Comparison of ENCODE assay signal across 12 cellular contexts in the genomic region with DNA sequence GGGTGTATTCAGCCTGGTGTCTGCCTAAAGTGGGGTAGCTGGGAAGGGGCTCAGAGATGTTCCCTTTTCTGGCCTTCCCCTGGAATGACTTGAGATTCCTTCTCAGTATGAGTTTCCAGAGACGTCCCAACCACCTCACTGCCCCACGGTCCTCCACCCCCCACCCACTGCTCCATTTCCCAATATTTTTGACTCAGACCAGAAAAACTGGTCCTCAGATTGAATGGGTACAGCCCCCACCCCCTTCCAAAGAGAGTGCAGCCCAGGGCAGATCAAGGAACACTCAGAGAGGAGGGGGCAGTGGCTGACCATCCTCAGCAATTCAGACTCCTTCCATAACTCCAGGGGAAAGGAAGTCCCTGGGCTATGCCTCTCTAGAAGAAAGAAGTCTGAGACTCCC. TPM values are rescaled to one million over a fixed set of nuclear protein-coding genes. Genes with fewer than 3 reads are reported as not detected.
DNase-seq lines count a peak whose midpoint lies in the region; ATAC-seq and TF ChIP-seq lines count a peak whose summit lies in the region.
"Had no signal": no experiment of that assay in that cellular context is flagged by ENCODE, and none has a peak within 500 bp of the region (broad histone marks: within the 10 kb centered on the region; RNA-seq: fewer than 3 reads in every experiment).

No MANE protein-coding gene starts in this region.

- H3K36me3 ChIP-seq in OCI-LY1 (ENCODE audit: insufficient read depth, low read length) (peaks cover 47% of the 10 kb centered on the region), ectodermal cell (ENCODE audit: control insufficient read depth, insufficient read depth, low read length) (peaks cover 25% of the 10 kb centered on the region), neuronal stem cell (replicated peaks in 1 of 2; ENCODE audit: control insufficient read depth in 2 of 2, insufficient read depth in 2 of 2, low read length in 2 of 2) (peaks cover 32 to 71% of the 10 kb centered on the region in 2 donors), A673 (ENCODE audit: insufficient read depth, low read length, poor library complexity, severe bottlenecking) (peaks cover 28% of the 10 kb centered on the region)

- no peak overlapping the region for H2BK12ac ChIP-seq in neuronal stem cell (ENCODE audit: low read length)

- peak overlapping the region; percentile 2 for H2BK120ac ChIP-seq in neuronal stem cell (ENCODE audit: low read depth, low read length)

- 66 to 74% methylated on average over 2 of the region's 2 CpGs for WGBS in ectodermal cell, 2 experiments
- no CpG with 5 or more reads among the region's 2 CpGs for WGBS in neuronal stem cell (ENCODE audit: extremely low coverage in 2 of 2, insufficient read length in 2 of 2, insufficient replicate concordance in 1 of 2), 2 donors

- H2BK5ac ChIP-seq in neuronal stem cell (ENCODE audit: low read length), result no peak overlapping the region

- peaks cover 45% of the 10 kb centered on the region for H3K79me2 ChIP-seq in OCI-LY1 (ENCODE audit: insufficient read depth, low read length)

- no peak overlapping the region for H4K8ac ChIP-seq in neuronal stem cell (ENCODE audit: low read depth, low read length)

- H2AK5ac ChIP-seq in neuronal stem cell (ENCODE audit: low read depth, low read length), result no peak overlapping the region

- H3K4me2 ChIP-seq in OCI-LY1 (ENCODE audit: low read length) (peak overlapping the region; percentile 12; the same call in 1 of the 2 replicates), neuronal stem cell (ENCODE audit: insufficient read depth, low read length, poor library complexity, severe bottlenecking) (peak overlapping the region; percentile 44)

- H3K18ac ChIP-seq in neuronal stem cell (ENCODE audit: low read length), result no peak overlapping the region

- H3K27ac Mint-ChIP-seq in activated CD4-positive, alpha-beta T cell treated with anti-CD3 and anti-CD28 coated beads for 36 hours, result no peak overlapping the region

- no peak overlapping the region for H3K9ac ChIP-seq in OCI-LY1 (ENCODE audit: low read length)
- no peak overlapping the region for H3K9ac ChIP-seq in neuronal stem cell (ENCODE audit: low read depth, low read length, poor library complexity)

- no peak overlapping the region for H2AFZ ChIP-seq in OCI-LY1 (ENCODE audit: low read length)
- no peak overlapping the region for H2AFZ ChIP-seq in neuronal stem cell (ENCODE audit: low read length)

- H3K79me1 ChIP-seq in neuronal stem cell (ENCODE audit: low read depth, low read length), result peaks cover 19% of the 10 kb centered on the region

- no peak overlapping the region for H3K4ac ChIP-seq in neuronal stem cell (ENCODE audit: low read length)

- POLR2A ChIA-PET in activated CD4-positive, alpha-beta T cell treated with anti-CD3 and anti-CD28 coated beads for 36 hours (lab: Charles Lee), result no interaction called here
- POLR2A ChIA-PET in A673 (lab: Charles Lee; ENCODE audit: low non-redundant PET), result no interaction called here

- H3K27me3 ChIP-seq in OCI-LY1 (ENCODE audit: insufficient read depth, low read length), result no peaks in the 10 kb centered on the region
- H3K27me3 ChIP-seq in ectodermal cell (ENCODE audit: control insufficient read depth, insufficient read depth, low read length, poor library complexity, severe bottlenecking), result no peaks in the 10 kb centered on the region
- H3K27me3 ChIP-seq in neuronal stem cell (ENCODE audit: control insufficient read depth in 3 of 3, insufficient read depth in 3 of 3, low read depth in 1 of 3, low read length in 3 of 3), result no peaks in the 10 kb centered on the region
- H3K27me3 ChIP-seq in A673 (replicated peaks; ENCODE audit: insufficient read depth, low read depth, low read length, poor library complexity), result no peaks in the 10 kb centered on the region
- H3K27me3 ChIP-seq: gastroesophageal sphincter had no signal

- no peak overlapping the region for H2BK15ac ChIP-seq in neuronal stem cell (ENCODE audit: low read length)

- H3K9me2 ChIP-seq in OCI-LY1 (ENCODE audit: low read depth, low read length), result no peaks in the 10 kb centered on the region

- H3K14ac ChIP-seq in neuronal stem cell (ENCODE audit: low read length), result no peak overlapping the region

- peaks cover 38% of the 10 kb centered on the region for H3K4me1 Mint-ChIP-seq in activated CD4-positive, alpha-beta T cell treated with anti-CD3 and anti-CD28 coated beads for 36 hours

- intact Hi-C loops in activated CD4-positive, alpha-beta T cell treated with anti-CD3 and anti-CD28 coated beads for 36 hours (cut with DNase I, micrococcal nuclease), result loop anchor here in 1 of 2 experiments (5.0 kb wide), 1 partner anchor 1098 kb away; no protein-coding TSS in a partner anchor
- intact Hi-C loops in A673 (cut with micrococcal nuclease; ENCODE audit: unreplicated experiment), result no loop called here

- peaks cover 30% of the 10 kb centered on the region for H3K36me3 Mint-ChIP-seq in activated CD4-positive, alpha-beta T cell treated with anti-CD3 and anti-CD28 coated beads for 36 hours (ENCODE audit: low read depth)

- H3K27ac ChIP-seq in OCI-LY1 (ENCODE audit: low read depth, low read length, poor library complexity, severe bottlenecking) (no peak overlapping the region), ectodermal cell (ENCODE audit: insufficient read depth, low read depth, low read length, poor library complexity, severe bottlenecking) (no peak overlapping the region), neuronal stem cell (replicated peaks; ENCODE audit: low read length) (peak overlapping the region; percentile 34), A673 (ENCODE audit: low read depth, low read length, poor library complexity, severe bottlenecking) (no peak overlapping the region)
- H3K27ac ChIP-seq: gastroesophageal sphincter had no signal

- DNase-seq in activated CD4-positive, alpha-beta T cell treated with anti-CD3 and anti-CD28 coated beads for 36 hours, result no peak
- DNase-seq in activated CD4-positive, alpha-beta T cell treated with anti-CD3 and anti-CD28 coated beads for 48 hours, result no peak
- DNase-seq in neuronal stem cell (ENCODE audit: low spot score), result no peak
- DNase-seq in stimulated activated CD4-positive, alpha-beta T cell treated with anti-CD3 and anti-CD28 coated beads, Interleukin-4, amount 100 ng/mL, for 4 hours, result no peak
- DNase-seq in A673 (ENCODE audit: low spot score), result no peak
- no peak for DNase-seq in COLO829 (ENCODE audit: low spot score)
- DNase-seq: activated CD8-positive, alpha-beta memory T cell treated with anti-CD3 and anti-CD28 coated beads, Interleukin-2, amount 50 U/mL, for 4 hours; left colon; NCI-H2081 had no signal

- H3K4me1 ChIP-seq in OCI-LY1 (ENCODE audit: insufficient read depth, low read length, severe bottlenecking) (peaks cover 37% of the 10 kb centered on the region), ectodermal cell (ENCODE audit: control insufficient read depth, insufficient read depth, low read length) (peaks cover 36% of the 10 kb centered on the region), neuronal stem cell (ENCODE audit: control insufficient read depth in 2 of 2, insufficient read depth in 1 of 2, low read depth in 1 of 2, low read length in 2 of 2) (peaks cover 23 to 36% of the 10 kb centered on the region in 2 donors), A673 (ENCODE audit: insufficient read depth, low read length, poor library complexity, severe bottlenecking) (peaks cover 17% of the 10 kb centered on the region)

- no peaks in the 10 kb centered on the region for H3K9me3 Mint-ChIP-seq in activated CD4-positive, alpha-beta T cell treated with anti-CD3 and anti-CD28 coated beads for 36 hours (ENCODE audit: low read depth)

- no peaks in the 10 kb centered on the region for H3F3A ChIP-seq in OCI-LY1 (ENCODE audit: insufficient read depth, low read length)

- H3K27me3 Mint-ChIP-seq in activated CD4-positive, alpha-beta T cell treated with anti-CD3 and anti-CD28 coated beads for 36 hours, result no peaks in the 10 kb centered on the region

- H3K23ac ChIP-seq in neuronal stem cell (ENCODE audit: low read depth, low read length, poor library complexity), result no peak overlapping the region

- no peak overlapping the region for H3K4me3 ChIP-seq in OCI-LY1 (ENCODE audit: low read depth, low read length, poor library complexity, severe bottlenecking)
- peak overlapping the region; percentile 14 for H3K4me3 ChIP-seq in ectodermal cell (ENCODE audit: insufficient read depth, low read depth, low read length)
- H3K4me3 ChIP-seq in neuronal stem cell (ENCODE audit: low read length in 2 of 2), result no peak overlapping the region
- H3K4me3 ChIP-seq in A673 (ENCODE audit: low read depth, low read length, poor library complexity, severe bottlenecking), result no peak overlapping the region
- H3K4me3 ChIP-seq: gastroesophageal sphincter had no signal

- H4K20me1 ChIP-seq in OCI-LY1 (ENCODE audit: insufficient read depth, low read length), result no peaks in the 10 kb centered on the region

- no peak for ATAC-seq in activated CD4-positive, alpha-beta T cell treated with anti-CD3 and anti-CD28 coated beads for 36 hours
- ATAC-seq: gastroesophageal sphincter, left colon had no signal

- H4K91ac ChIP-seq in neuronal stem cell (ENCODE audit: low read depth, low read length, poor library complexity), result no peak overlapping the region

- peak overlapping the region; percentile 33 for H3K4me3 Mint-ChIP-seq in activated CD4-positive, alpha-beta T cell treated with anti-CD3 and anti-CD28 coated beads for 36 hours

- TF ChIP-seq CTCF in OCI-LY1 (IDR thresholded peaks at IDR 0.05; ENCODE audit: low read length), result no peak
- no peak for TF ChIP-seq CTCF in A673 (conservative IDR thresholded peaks at IDR 0.05; ENCODE audit: low read depth, low read length)

- CTCF ChIA-PET in activated CD4-positive, alpha-beta T cell treated with anti-CD3 and anti-CD28 coated beads for 36 hours (lab: Charles Lee), result interaction anchor here (0.6 kb wide), 1 partner anchor 1082 kb away, joined by 3 read pairs; no protein-coding TSS in a partner anchor
- CTCF ChIA-PET in A673 (lab: Charles Lee), result no interaction called here

- no peaks in the 10 kb centered on the region for H3K9me3 ChIP-seq in OCI-LY1 (ENCODE audit: low read length)
- H3K9me3 ChIP-seq in ectodermal cell (ENCODE audit: control insufficient read depth, low read length), result no peaks in the 10 kb centered on the region
- H3K9me3 ChIP-seq in neuronal stem cell (replicated peaks in 1 of 2; ENCODE audit: control insufficient read depth in 2 of 2, insufficient read depth in 1 of 2, low read depth in 1 of 2, low read length in 2 of 2), result no peaks in the 10 kb centered on the region
- no peaks in the 10 kb centered on the region for H3K9me3 ChIP-seq in A673 (ENCODE audit: low read depth, low read length, poor library complexity, severe bottlenecking)
- H3K9me3 ChIP-seq: gastroesophageal sphincter had no signal

- no TSS peak for BruUV-seq in A673 (replicated peaks; lab: Mats Ljungman, UMichigan)

RNA-seq across cellular contexts. Expression of a gene that starts 3.2 kb away (rescaled TPM):
- 100 to 1,000 TPM; 189 to 192 TPM for total RNA-seq in activated CD4-positive, alpha-beta T cell treated with anti-CD3 and anti-CD28 coated beads for 36 hours
- polyA plus RNA-seq in ectodermal cell (2013, experiment 1 of 4), result 247 TPM
- 243 TPM for polyA plus RNA-seq in ectodermal cell (2013, experiment 2 of 4)
- 152 TPM for polyA plus RNA-seq in ectodermal cell (2013, experiment 3 of 4)
- 162 TPM for polyA plus RNA-seq in ectodermal cell (2013, experiment 4 of 4)
- 106 TPM for polyA plus RNA-seq in neuronal stem cell (2013, experiment 1 of 2)
- 109 TPM for polyA plus RNA-seq in neuronal stem cell (2013, experiment 2 of 2)
- total RNA-seq in A673 (2021), result 175 and 191 TPM in 2 replicates

RNA-seq across cellular contexts. Expression of a gene that starts 14.9 kb away (rescaled TPM):
- 1 to 10 TPM in 1 of 2 experiments, under 1 TPM in 1; 0.81 to 1.1 TPM for total RNA-seq in activated CD4-positive, alpha-beta T cell treated with anti-CD3 and anti-CD28 coated beads for 36 hours
- 8.4 TPM for polyA plus RNA-seq in ectodermal cell (2013, experiment 1 of 4)
- 7.1 TPM for polyA plus RNA-seq in ectodermal cell (2013, experiment 2 of 4)
- 4.9 TPM for polyA plus RNA-seq in ectodermal cell (2013, experiment 3 of 4)
- 5.9 TPM for polyA plus RNA-seq in ectodermal cell (2013, experiment 4 of 4)
- 4.5 TPM for polyA plus RNA-seq in neuronal stem cell (2013, experiment 1 of 2)
- polyA plus RNA-seq in neuronal stem cell (2013, experiment 2 of 2), result 4.2 TPM
- total RNA-seq in A673 (2021), result 0.97 and 1.8 TPM in 2 replicates

RNA-seq across cellular contexts. Expression of a gene that starts 50.3 kb away (rescaled TPM):
- 10 to 100 TPM; 16.4 to 18.0 TPM for total RNA-seq in activated CD4-positive, alpha-beta T cell treated with anti-CD3 and anti-CD28 coated beads for 36 hours
- 9.0 TPM for polyA plus RNA-seq in ectodermal cell (2013, experiment 1 of 4)
- 8.5 TPM for polyA plus RNA-seq in ectodermal cell (2013, experiment 2 of 4)
- polyA plus RNA-seq in ectodermal cell (2013, experiment 3 of 4), result 7.0 TPM
- 7.6 TPM for polyA plus RNA-seq in ectodermal cell (2013, experiment 4 of 4)
- 5.6 TPM for polyA plus RNA-seq in neuronal stem cell (2013, experiment 1 of 2)
- 5.7 TPM for polyA plus RNA-seq in neuronal stem cell (2013, experiment 2 of 2)
- 10.8 and 12.0 TPM in 2 replicates for total RNA-seq in A673 (2021)

RNA-seq across cellular contexts. Expression of a gene that starts 51.0 kb away (rescaled TPM):
- total RNA-seq in activated CD4-positive, alpha-beta T cell treated with anti-CD3 and anti-CD28 coated beads for 36 hours, result 10 to 100 TPM; 55.1 to 77.0 TPM
- polyA plus RNA-seq in ectodermal cell (2013, experiment 1 of 4), result 113 TPM
- 121 TPM for polyA plus RNA-seq in ectodermal cell (2013, experiment 2 of 4)
- 60.9 TPM for polyA plus RNA-seq in ectodermal cell (2013, experiment 3 of 4)
- 69.8 TPM for polyA plus RNA-seq in ectodermal cell (2013, experiment 4 of 4)
- polyA plus RNA-seq in neuronal stem cell (2013, experiment 1 of 2), result 44.2 TPM
- polyA plus RNA-seq in neuronal stem cell (2013, experiment 2 of 2), result 43.2 TPM
- total RNA-seq in A673 (2021), result 55.5 and 55.6 TPM in 2 replicates
